7 cellular contexts compared by ENCODE assay signal in the genomic region with DNA sequence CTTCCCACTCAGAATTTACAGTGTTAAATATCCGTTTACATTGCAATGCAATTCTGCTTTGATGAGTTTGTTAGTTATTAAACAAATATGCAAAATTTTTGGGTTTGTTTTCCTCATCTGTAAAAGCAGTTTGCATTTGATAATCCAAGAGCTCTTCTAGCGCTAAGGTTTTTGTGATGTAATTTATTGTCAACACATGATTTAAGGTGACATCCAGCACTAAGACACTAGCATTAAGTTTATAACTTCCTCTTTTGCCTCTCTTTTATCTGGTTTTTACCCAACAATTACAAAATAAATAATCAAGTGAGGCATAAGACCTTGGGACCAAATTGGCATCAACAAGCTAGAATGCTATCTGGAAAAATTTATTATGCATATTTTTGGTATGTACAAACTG. TPM values are rescaled to one million over a fixed set of nuclear protein-coding genes. Genes with fewer than 3 reads are reported as not detected.
DNase-seq lines count a peak whose midpoint lies in the region; ATAC-seq and TF ChIP-seq lines count a peak whose summit lies in the region.

No MANE protein-coding gene starts in this region.

- peak overlapping the region; percentile 92 for H2AFZ ChIP-seq in SK-N-SH (ENCODE audit: low read depth)

- no peak for TF ChIP-seq EP300 in SK-N-SH (IDR thresholded peaks at IDR 0.05; ENCODE audit: borderline replicate concordance in 1 of 2, low read depth in 1 of 2, low read length in 1 of 2)

- POLR2A ChIA-PET in SK-N-SH (lab: Yijun Ruan, JAX) = no interaction called here

- TF ChIP-seq CTCF in HL-60 (IDR thresholded peaks at IDR 0.05; ENCODE audit: insufficient read depth, low read length) (no peak), SK-N-SH (IDR thresholded peaks at IDR 0.05) (no peak), fibroblast of villous mesenchyme (IDR thresholded peaks at IDR 0.05; ENCODE audit: insufficient read depth, low read depth, low read length) (no peak)

- no peaks in the 10 kb centered on the region for H3K9me2 ChIP-seq in SK-N-SH

- no peaks in the 10 kb centered on the region for H4K20me1 ChIP-seq in SK-N-SH (ENCODE audit: insufficient read depth)

- H3K36me3 ChIP-seq in SK-N-SH (replicated peaks in 1 of 2; ENCODE audit: control insufficient read depth in 1 of 2, insufficient read depth in 2 of 2, low read length in 1 of 2) = peaks cover 9 to 18% of the 10 kb centered on the region in 2 experiments

- H3K9ac ChIP-seq in SK-N-SH = 0 out of 2 replicates have a peak overlapping the region, but pooled peaks have one; percentile 65

- H3K9me3 Mint-ChIP-seq in stimulated activated memory B cell treated with anti-CD40 and anti-IgM and Interleukin-4, amounts not matched to agents 10 μg/mL and 1 μg/mL and 100 μg/mL, for 72 hours = no peaks in the 10 kb centered on the region

- peaks cover 7% of the 10 kb centered on the region for H3K36me3 Mint-ChIP-seq in stimulated activated memory B cell treated with anti-CD40 and anti-IgM and Interleukin-4, amounts not matched to agents 10 μg/mL and 1 μg/mL and 100 μg/mL, for 72 hours

- H3F3A ChIP-seq in SK-N-SH (replicated peaks; ENCODE audit: insufficient read depth) = no peaks in the 10 kb centered on the region

- ATAC-seq in stimulated activated memory B cell treated with anti-CD40 and anti-IgM and Interleukin-4, amounts not matched to agents 10 μg/mL and 1 μg/mL and 100 μg/mL, for 72 hours = no peak

- H3K27ac ChIP-seq in HL-60 (replicated peaks) (peak overlapping the region; percentile 83), SK-N-SH (ENCODE audit: low read depth in 2 of 2, low read length in 1 of 2) (peak overlapping the region in 1 of 2 experiments; percentile 77; a peak in 1 of 4 replicates)

- TF ChIP-seq RAD21 in SK-N-SH (IDR thresholded peaks at IDR 0.05; ENCODE audit: low read length) = no peak

- H3K79me2 ChIP-seq in SK-N-SH (ENCODE audit: insufficient read depth) = peaks cover 34% of the 10 kb centered on the region

- H3K4me3 ChIP-seq in HL-60 (replicated peaks; ENCODE audit: insufficient read depth, low read length) (peak overlapping the region; percentile 70), SK-N-SH (ENCODE audit: low read depth in 2 of 2, low read length in 1 of 2) (peak overlapping the region; percentile 90 to 93; a peak in 3 of 4 replicates), fibroblast of villous mesenchyme (ENCODE audit: low read depth, low read length) (peak overlapping the region; percentile 89)

- H3K27ac Mint-ChIP-seq in stimulated activated memory B cell treated with anti-CD40 and anti-IgM and Interleukin-4, amounts not matched to agents 10 μg/mL and 1 μg/mL and 100 μg/mL, for 72 hours = peak overlapping the region; percentile 94

- H3K4me3 Mint-ChIP-seq in stimulated activated memory B cell treated with anti-CD40 and anti-IgM and Interleukin-4, amounts not matched to agents 10 μg/mL and 1 μg/mL and 100 μg/mL, for 72 hours = peak overlapping the region; percentile 96

- H3K27me3 ChIP-seq in HL-60 (ENCODE audit: insufficient read depth, poor library complexity, severe bottlenecking) = no peaks in the 10 kb centered on the region
- H3K27me3 ChIP-seq in SK-N-SH (ENCODE audit: insufficient read depth) = no peaks in the 10 kb centered on the region

- H3K4me1 Mint-ChIP-seq in stimulated activated memory B cell treated with anti-CD40 and anti-IgM and Interleukin-4, amounts not matched to agents 10 μg/mL and 1 μg/mL and 100 μg/mL, for 72 hours = peaks cover 7% of the 10 kb centered on the region

- peaks cover 4% of the 10 kb centered on the region in 2 experiments; a peak in 1 of 4 replicates for H3K4me1 ChIP-seq in SK-N-SH (ENCODE audit: control insufficient read depth in 1 of 2, insufficient read depth in 2 of 2, low read depth in 1 of 2, low read length in 1 of 2)

- no peaks in the 10 kb centered on the region for H3K9me3 ChIP-seq in SK-N-SH

- CTCF ChIA-PET in SK-N-SH (lab: Yijun Ruan, JAX) = interaction anchor here (0.6 kb wide), 1 partner anchor 22 kb away, joined by 3 read pairs; no protein-coding TSS in a partner anchor

- H3K4me2 ChIP-seq in SK-N-SH = peak overlapping the region; percentile 91

- WGBS in SK-N-SH (ENCODE audit: low lambda C conversion rate) = 2% methylated on average over 2 of the region's 2 CpGs

- DNase-seq in HL-60 (ENCODE audit: low read depth in 1 of 2, low spot score in 1 of 2) (peak in 1 of 2 experiments; percentile 11), SK-N-SH (no peak), fibroblast of villous mesenchyme (ENCODE audit: low read depth) (no peak), nucleus accumbens (lab: John Stamatoyannopoulos, UW) (no peak), NCI-H82 treated with DMSO at 0.1 percent for 48 hours (lab: John Stamatoyannopoulos, UW; ENCODE audit: unreplicated experiment) (no peak)
- DNase-seq in activated CD8-positive, alpha-beta memory T cell treated with anti-CD3 and anti-CD28 coated beads, Interleukin-2, amount 50 U/mL, for 4 hours = no peak

- peaks cover 18% of the 10 kb centered on the region for H3K27me3 Mint-ChIP-seq in stimulated activated memory B cell treated with anti-CD40 and anti-IgM and Interleukin-4, amounts not matched to agents 10 μg/mL and 1 μg/mL and 100 μg/mL, for 72 hours

TF ChIP-seq in SK-N-SH, 30 proteins besides CTCF, POLR2A, EP300 and RAD21:
- TF ChIP-seq FOXJ3 (CRISPR knock-in tag; IDR thresholded peaks at IDR 0.05) = no peak
- TF ChIP-seq NFIC (IDR thresholded peaks at IDR 0.05; ENCODE audit: borderline replicate concordance) = no peak
- TF ChIP-seq RFX5 (IDR thresholded peaks at IDR 0.05; ENCODE audit: low read length) = no peak
- no peak for TF ChIP-seq JUND (IDR thresholded peaks at IDR 0.05)
- TF ChIP-seq, protein P1, sequence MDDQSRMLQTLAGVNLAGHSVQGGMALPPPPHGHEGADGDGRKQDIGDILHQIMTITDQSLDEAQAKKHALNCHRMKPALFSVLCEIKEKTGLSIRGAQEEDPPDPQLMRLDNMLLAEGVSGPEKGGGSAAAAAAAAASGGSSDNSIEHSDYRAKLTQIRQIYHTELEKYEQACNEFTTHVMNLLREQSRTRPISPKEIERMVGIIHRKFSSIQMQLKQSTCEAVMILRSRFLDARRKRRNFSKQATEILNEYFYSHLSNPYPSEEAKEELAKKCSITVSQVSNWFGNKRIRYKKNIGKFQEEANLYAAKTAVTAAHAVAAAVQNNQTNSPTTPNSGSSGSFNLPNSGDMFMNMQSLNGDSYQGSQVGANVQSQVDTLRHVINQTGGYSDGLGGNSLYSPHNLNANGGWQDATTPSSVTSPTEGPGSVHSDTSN (IDR thresholded peaks at IDR 0.05) = no peak
- TF ChIP-seq, protein P2, sequence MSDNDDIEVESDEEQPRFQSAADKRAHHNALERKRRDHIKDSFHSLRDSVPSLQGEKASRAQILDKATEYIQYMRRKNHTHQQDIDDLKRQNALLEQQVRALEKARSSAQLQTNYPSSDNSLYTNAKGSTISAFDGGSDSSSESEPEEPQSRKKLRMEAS (IDR thresholded peaks at IDR 0.05; ENCODE audit: low read depth) = no peak
- no peak for TF ChIP-seq GATA2 (CRISPR knock-in tag; IDR thresholded peaks at IDR 0.05)
- TF ChIP-seq SMC3 (IDR thresholded peaks at IDR 0.05; ENCODE audit: low read depth, low read length) = no peak
- no peak for TF ChIP-seq GABPA (IDR thresholded peaks at IDR 0.05; ENCODE audit: low read depth)
- no peak for TF ChIP-seq CHD2 (IDR thresholded peaks at IDR 0.05; ENCODE audit: low read length, partially characterized antibody)
- TF ChIP-seq SIN3A (IDR thresholded peaks at IDR 0.05; ENCODE audit: borderline replicate concordance, low read depth, low read length) = no peak
- TF ChIP-seq USF1 (IDR thresholded peaks at IDR 0.05; ENCODE audit: borderline replicate concordance, low read depth) = no peak
- no peak for TF ChIP-seq MXI1 (IDR thresholded peaks at IDR 0.05; ENCODE audit: low read depth, low read length)
- no peak for TF ChIP-seq RCOR1 (IDR thresholded peaks at IDR 0.05; ENCODE audit: low read length)

RNA-seq across cellular contexts. Expression of gene DNAJC19, which starts 1.0 kb away (rescaled TPM):
- 35.6 and 56.7 TPM in 2 replicates for polyA plus RNA-seq in SK-N-SH (2012; rRNA removed)
- polyA plus RNA-seq in SK-N-SH (2012; cell fraction: cytosol; rRNA removed) = 41.3 and 50.6 TPM in 2 replicates
- polyA plus RNA-seq in SK-N-SH (2012; cell fraction: nucleus; rRNA removed) = 21.1 and 23.1 TPM in 2 replicates
- total RNA-seq in fibroblast of villous mesenchyme = 23.2 and 42.3 TPM in 2 replicates
